ENCODE assay signal across 8 cellular contexts in genomic region chr14:61321385-61322010, GRCh38. TPM values are rescaled to one million over a fixed set of nuclear protein-coding genes. Genes with fewer than 3 reads are reported as not detected.
DNase-seq lines count a peak whose midpoint lies in the region; ATAC-seq and TF ChIP-seq lines count a peak whose summit lies in the region.

Gene PRKCH (plus strand): TSS chr14:61321579. CDS start chr14:61322102, 523 bp downstream.

- H3K4me3 Mint-ChIP-seq in osteocyte (ENCODE audit: unreplicated experiment), result peak within 1 kb of the TSS; percentile 81

- no peak for ATAC-seq in thoracic aorta (ENCODE audit: insufficient number of reproducible peaks, low FRiP score, low read depth)

- CTCF ChIA-PET in RWPE1 (lab: Yijun Ruan, JAX), result interaction anchor here (0.6 to 0.7 kb wide), 3 partner anchors 34 to 134 kb away, joined by 3 to 8 read pairs (median 3); no protein-coding TSS in a partner anchor

- peaks cover 0 to 17% of the 10 kb centered on the region in 2 donors for H3K4me1 ChIP-seq in thoracic aorta (ENCODE audit: control insufficient read depth in 1 of 2, low read depth in 2 of 2)

- H3K27me3 Mint-ChIP-seq in osteocyte (ENCODE audit: unreplicated experiment), result peaks cover 11% of the 10 kb centered on the region

- DNase-seq in NCI-H2227 (lab: John Stamatoyannopoulos, UW; ENCODE audit: unreplicated experiment) (peak; percentile 26), NCI-H2227 treated with DMSO at 0.1 percent for 48 hours (lab: John Stamatoyannopoulos, UW) (no peak), HPDE6-E6E7 (ENCODE audit: extremely low spot score) (peak; percentile 85), RWPE1 (ENCODE audit: low spot score) (peak; percentile 67), germinal center (ENCODE audit: low spot score) (peak; percentile 74), osteocyte (ENCODE audit: extremely low spot score, unreplicated experiment) (no peak), thoracic aorta (ENCODE audit: low spot score) (no peak)
- DNase-seq in activated gamma-delta T cell treated with anti-CD3 and anti-CD28 coated beads, Interleukin-2, amount 50 U/mL, for 16 hours (ENCODE audit: low read depth), result peak; percentile 77

- TF ChIP-seq CTCF in RWPE1 (conservative IDR thresholded peaks at IDR 0.05; ENCODE audit: low read depth) (peak; percentile 40), osteocyte (IDR thresholded peaks at IDR 0.05) (peak; percentile 24), thoracic aorta (IDR thresholded peaks at IDR 0.05) (no peak)

- H3K27ac ChIP-seq in RWPE1 (peak within 1 kb of the TSS; percentile 92), thoracic aorta (peak within 1 kb of the TSS in 1 of 2 donors; percentile 21)

- no peaks in the 10 kb centered on the region for H3K36me3 Mint-ChIP-seq in osteocyte (ENCODE audit: unreplicated experiment)

- H3K4me3 ChIP-seq in thoracic aorta, result peak within 1 kb of the TSS; percentile 83

- H3K4me1 Mint-ChIP-seq in osteocyte (ENCODE audit: unreplicated experiment), result peaks cover 13% of the 10 kb centered on the region

- no peaks in the 10 kb centered on the region for H3K9me3 ChIP-seq in thoracic aorta

- no peaks in the 10 kb centered on the region for H3K27me3 ChIP-seq in thoracic aorta (replicated peaks; ENCODE audit: insufficient read depth)

- POLR2A ChIA-PET in RWPE1 (lab: Yijun Ruan, JAX; ENCODE audit: low non-redundant PET), result interaction anchor here (0.7 kb wide), 2 partner anchors 44 to 99 kb away, joined by 3 read pairs; no protein-coding TSS in a partner anchor

- no peak within 1 kb of the TSS for H3K27ac Mint-ChIP-seq in osteocyte (ENCODE audit: unreplicated experiment)

- H3K9me3 Mint-ChIP-seq in osteocyte (ENCODE audit: unreplicated experiment), result peaks cover 4% of the 10 kb centered on the region

- H3K36me3 ChIP-seq in thoracic aorta, result no peaks in the 10 kb centered on the region

RNA-seq across cellular contexts. Expression of gene PRKCH, which starts in this region (rescaled TPM):
- total RNA-seq in osteocyte, result 10.6 and 11.1 TPM in 2 replicates
- 10 to 100 TPM; 24.6 to 73.6 TPM for total RNA-seq in thoracic aorta

Comparison
In these comparisons a context has a peak if more than half of its experiments do, and no peak if none do; other contexts are left out.
1. DNase-seq: peak in NCI-H2227 (single experiment), HPDE6-E6E7 (single experiment), RWPE1 (single experiment), activated gamma-delta T cell treated with anti-CD3 and anti-CD28 coated beads, Interleukin-2, amount 50 U/mL, for 16 hours (single experiment) and germinal center (single experiment); none in NCI-H2227 treated with DMSO at 0.1 percent for 48 hours (single experiment), osteocyte (single experiment) and thoracic aorta (single experiment).